21 cellular contexts compared by ENCODE assay signal in the genomic region with DNA sequence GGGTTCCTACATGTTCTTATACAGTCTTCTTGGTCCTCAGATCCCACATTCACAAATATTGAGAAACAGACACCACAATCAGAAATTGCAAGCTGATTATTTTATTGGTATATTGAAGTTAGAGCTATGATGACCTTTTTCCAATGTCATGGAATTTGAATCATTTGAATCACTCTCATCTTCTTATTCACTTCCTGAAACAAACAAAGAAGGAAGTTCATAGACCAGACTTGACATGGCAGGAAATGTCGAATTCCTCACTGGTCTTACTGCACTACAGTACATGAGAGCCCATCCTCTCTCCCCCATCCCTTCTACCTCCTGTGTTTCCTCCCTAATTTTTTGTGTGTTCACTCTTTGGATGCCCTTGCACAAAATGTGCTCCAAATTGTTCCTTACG. TPM values are rescaled to one million over a fixed set of nuclear protein-coding genes. Genes with fewer than 3 reads are reported as not detected.
"Had no signal": no experiment of that assay in that cellular context is flagged by ENCODE, and none has a peak within 500 bp of the region (broad histone marks: within the 10 kb centered on the region; RNA-seq: fewer than 3 reads in every experiment).

No MANE protein-coding gene starts in this region.

RNA-seq across cellular contexts. Expression of gene PRB4, which starts 41.5 kb away (rescaled TPM):
- total RNA-seq: kidney, left colon, left lung, liver, lower lobe of right lung, mesothelial cell of epicardium, mononuclear cell, natural killer cell, occipital lobe, osteocyte, posterior vena cava, psoas muscle, renal cortical epithelial cell, right atrium auricular region, right lobe of liver, skeletal muscle tissue, smooth muscle cell, temporal lobe, tibial nerve, ureter, vagina had no signal
- polyA plus RNA-seq: liver, psoas muscle, smooth muscle cell had no signal

RNA-seq across cellular contexts. Expression of gene PRB2, which starts 43.6 kb away (rescaled TPM):
- total RNA-seq: kidney, left colon, left lung, liver, lower lobe of right lung, mesothelial cell of epicardium, mononuclear cell, natural killer cell, occipital lobe, osteocyte, posterior vena cava, psoas muscle, renal cortical epithelial cell, right atrium auricular region, right lobe of liver, skeletal muscle tissue, tibial nerve, ureter, vagina had no signal
- polyA plus RNA-seq: liver, psoas muscle, smooth muscle cell had no signal
